In genomic region chr20:45358282-45359068, GRCh38 we compare ENCODE assay signal across 8 cellular contexts. TPM values are rescaled to one million over a fixed set of nuclear protein-coding genes. Genes with fewer than 3 reads are reported as not detected.
DNase-seq lines count a peak whose midpoint lies in the region; ATAC-seq lines count a peak whose summit lies in the region.

No MANE protein-coding gene starts in this region.

- no peak overlapping the region for H3K4me3 Mint-ChIP-seq in activated T-cell treated with anti-CD3 and anti-CD28 coated beads, Interleukin-2, amount 50 U/mL, for 4 hours

- no peaks in the 10 kb centered on the region for H3K9me3 Mint-ChIP-seq in activated T-cell treated with anti-CD3 and anti-CD28 coated beads, Interleukin-2, amount 50 U/mL, for 4 hours

- H3K27me3 Mint-ChIP-seq in activated T-cell treated with anti-CD3 and anti-CD28 coated beads, Interleukin-2, amount 50 U/mL, for 4 hours (ENCODE audit: low read depth) = no peaks in the 10 kb centered on the region

- no peaks in the 10 kb centered on the region for H3K36me3 Mint-ChIP-seq in activated T-cell treated with anti-CD3 and anti-CD28 coated beads, Interleukin-2, amount 50 U/mL, for 4 hours (ENCODE audit: insufficient read depth)

- peaks cover 43% of the 10 kb centered on the region for H3K4me1 Mint-ChIP-seq in activated T-cell treated with anti-CD3 and anti-CD28 coated beads, Interleukin-2, amount 50 U/mL, for 4 hours (ENCODE audit: low read depth)

- DNase-seq in LHCN-M2 (ENCODE audit: low read depth) (peak; percentile 82), astrocyte of the hippocampus (ENCODE audit: low read depth, low spot score) (peak; percentile 72), inferior parietal cortex (ENCODE audit: extremely low spot score) (peak; percentile 81), stromal cell of bone marrow (ENCODE audit: low read depth) (peak; percentile 72), NCI-H82 treated with DMSO at 0.1 percent for 48 hours (lab: John Stamatoyannopoulos, UW; ENCODE audit: unreplicated experiment) (no peak), NCI-H748 (lab: John Stamatoyannopoulos, UW; ENCODE audit: unreplicated experiment) (no peak), HT-29 (ENCODE audit: low spot score) (no peak)
- no peak for DNase-seq in activated T-cell treated with anti-CD3 and anti-CD28 coated beads, Interleukin-2, amount 50 U/mL, for 4 hours

- ATAC-seq in activated T-cell treated with anti-CD3 and anti-CD28 coated beads, Interleukin-2, amount 50 U/mL, for 4 hours = no peak

RNA-seq across cellular contexts. Expression of gene SYS1, which starts 4.5 kb away (rescaled TPM):
- 23.6 and 30.2 TPM in 2 replicates for total RNA-seq in LHCN-M2 (2014; rRNA removed)
- 16.2 TPM for polyA plus RNA-seq in LHCN-M2 (2012)
- 10 to 100 TPM; 36.4 to 37.4 (median 36.6) TPM for total RNA-seq in activated T-cell treated with anti-CD3 and anti-CD28 coated beads, Interleukin-2, amount 50 U/mL, for 4 hours
- total RNA-seq in HT-29 (2014; rRNA removed; shearing (Covaris generic)) = 73.6 and 74.7 TPM in 2 replicates

RNA-seq across cellular contexts. Expression of gene SDC4, which starts 10.3 kb away (rescaled TPM):
- total RNA-seq in LHCN-M2 (2014; rRNA removed) = 102 and 126 TPM in 2 replicates
- 92.1 TPM for polyA plus RNA-seq in LHCN-M2 (2012)
- 100 to 1,000 TPM in 2 of 3 donors, 10 to 100 TPM in 1; 94.0 to 138 (median 102) TPM for total RNA-seq in activated T-cell treated with anti-CD3 and anti-CD28 coated beads, Interleukin-2, amount 50 U/mL, for 4 hours
- 79.1 and 90.1 TPM in 2 replicates for total RNA-seq in HT-29 (2014; rRNA removed; shearing (Covaris generic))

RNA-seq across cellular contexts. Expression of gene TP53TG5, which starts 19.6 kb away (rescaled TPM):
- total RNA-seq in LHCN-M2 (2014; rRNA removed) = not detected in 2 replicates
- polyA plus RNA-seq in LHCN-M2 (2012) = 0.32 TPM
- total RNA-seq in activated T-cell treated with anti-CD3 and anti-CD28 coated beads, Interleukin-2, amount 50 U/mL, for 4 hours = not detected
- total RNA-seq in HT-29 (2014; rRNA removed; shearing (Covaris generic)) = 0.23 and 1.6 TPM in 2 replicates

RNA-seq across cellular contexts. Expression of gene DBNDD2, which starts 49.6 kb away (rescaled TPM):
- 0.29 and 1.3 TPM in 2 replicates for total RNA-seq in LHCN-M2 (2014; rRNA removed)
- 4.5 TPM for polyA plus RNA-seq in LHCN-M2 (2012)
- 10 to 100 TPM in 2 of 3 donors, 1 to 10 TPM in 1; 9.7 to 13.3 (median 12.5) TPM for total RNA-seq in activated T-cell treated with anti-CD3 and anti-CD28 coated beads, Interleukin-2, amount 50 U/mL, for 4 hours
- total RNA-seq in HT-29 (2014; rRNA removed; shearing (Covaris generic)) = 66.6 and 84.8 TPM in 2 replicates

RNA-seq across cellular contexts. Expression of gene MATN4, which starts 50.4 kb away (rescaled TPM):
- 0.23 TPM in 1 of 2 replicates, not detected in the other for total RNA-seq in LHCN-M2 (2014; rRNA removed)
- polyA plus RNA-seq in LHCN-M2 (2012) = 0.05 TPM
- under 1 TPM in 2 of 3 donors, not detected in 1; 0.11 to 0.13 TPM for total RNA-seq in activated T-cell treated with anti-CD3 and anti-CD28 coated beads, Interleukin-2, amount 50 U/mL, for 4 hours
- total RNA-seq in HT-29 (2014; rRNA removed; shearing (Covaris generic)) = 0.13 and 0.46 TPM in 2 replicates

Comparison
In these comparisons a context has a peak if more than half of its experiments do, and no peak if none do; other contexts are left out.
1. DNase-seq: peak in LHCN-M2 (single experiment), astrocyte of the hippocampus (single experiment), inferior parietal cortex (single experiment) and stromal cell of bone marrow (single experiment); none in NCI-H82 treated with DMSO at 0.1 percent for 48 hours (single experiment), activated T-cell treated with anti-CD3 and anti-CD28 coated beads, Interleukin-2, amount 50 U/mL, for 4 hours (single experiment), NCI-H748 (single experiment) and HT-29 (single experiment).